Comparison of ENCODE assay signal across 14 cellular contexts in genomic region chr10:35079763-35080162, GRCh38. TPM values are rescaled to one million over a fixed set of nuclear protein-coding genes. Genes with fewer than 3 reads are reported as not detected.
DNase-seq lines count a peak whose midpoint lies in the region; ATAC-seq and TF ChIP-seq lines count a peak whose summit lies in the region.
"Had no signal": no experiment of that assay in that cellular context is flagged by ENCODE, and none has a peak within 500 bp of the region (broad histone marks: within the 10 kb centered on the region; RNA-seq: fewer than 3 reads in every experiment).

No MANE protein-coding gene starts in this region.

- H3K9me3 ChIP-seq in mesodermal cell (ENCODE audit: control insufficient read depth, low read length) (peaks cover 4% of the 10 kb centered on the region), vagina (no peaks in the 10 kb centered on the region)

- no peak for TF ChIP-seq POLR2A in vagina (IDR thresholded peaks at IDR 0.05)

- DNase-seq in AG20443 (ENCODE audit: low spot score), result peak; percentile 75
- peak; percentile 38 for DNase-seq in NCI-H460 (ENCODE audit: extremely low read depth, low read depth)
- no peak for DNase-seq in epithelial cell of prostate (ENCODE audit: low read depth, low spot score)
- no peak for DNase-seq in NCI-H2081 (lab: John Stamatoyannopoulos, UW)
- no peak for DNase-seq in vagina (ENCODE audit: extremely low spot score in 2 of 2)
- DNase-seq: CD4-positive, alpha-beta T cell; cerebellar nuclear complex; heart left ventricle; NCI-H187 treated with DMSO at 0.1 percent for 48 hours had no signal

- intact Hi-C loops in vagina (cut with DNase I), result no loop called here

- H3K27ac ChIP-seq in epithelial cell of prostate, result peak overlapping the region; percentile 67
- H3K27ac ChIP-seq in mesodermal cell (ENCODE audit: low read depth, low read length, severe bottlenecking), result peak overlapping the region; percentile 46
- no peak overlapping the region for H3K27ac ChIP-seq in vagina
- H3K27ac ChIP-seq: heart left ventricle, skin epidermis had no signal

- H3K4me1 ChIP-seq in mesodermal cell (ENCODE audit: control insufficient read depth, insufficient read depth, low read length, poor library complexity, severe bottlenecking) (peaks cover 7% of the 10 kb centered on the region), vagina (no peaks in the 10 kb centered on the region)

- H3K36me3 ChIP-seq in mesodermal cell (ENCODE audit: control insufficient read depth, insufficient read depth, low read length), result peaks cover 19% of the 10 kb centered on the region
- H3K36me3 ChIP-seq in vagina, result no peaks in the 10 kb centered on the region

- 100% methylated on average over 1 of the region's 3 CpGs; no CpG with 5 or more reads in 1 of the 2 experiments for WGBS in mesodermal cell (ENCODE audit: insufficient coverage in 2 of 2), 2 experiments

- H3K4me3 ChIP-seq in mesodermal cell (ENCODE audit: extremely low read depth, insufficient read depth, low read length, poor library complexity, severe bottlenecking) (no peak overlapping the region), vagina (no peak overlapping the region)
- H3K4me3 ChIP-seq: heart left ventricle, skin epidermis had no signal

- ATAC-seq in GM19397 (IDR thresholded peaks at IDR 0.05; ENCODE audit: unreplicated experiment) (no peak), GM19351 (IDR thresholded peaks at IDR 0.05; ENCODE audit: unreplicated experiment) (no peak)
- ATAC-seq: heart left ventricle, WTC11 had no signal

- TF ChIP-seq CTCF in vagina (IDR thresholded peaks at IDR 0.05), result no peak

- H3K27me3 ChIP-seq in vagina, result no peaks in the 10 kb centered on the region
- H3K27me3 ChIP-seq: heart left ventricle had no signal

RNA-seq across cellular contexts. Expression of gene CUL2, which starts 10.4 kb away (rescaled TPM):
- total RNA-seq in NCI-H460 (2014; rRNA removed; shearing (Covaris generic)), result 15.9 and 23.2 TPM in 2 replicates
- 10.9 and 11.7 TPM in 2 replicates for polyA plus RNA-seq in NCI-H460 (2014; cell fraction: nucleus; rRNA removed)
- polyA plus RNA-seq in mesodermal cell (2013, experiment 1 of 2), result 49.9 TPM
- polyA plus RNA-seq in mesodermal cell (2013, experiment 2 of 2), result 61.5 TPM
- total RNA-seq in vagina, result 18.7 TPM

RNA-seq across cellular contexts. Expression of gene CREM, which starts 46.9 kb away (rescaled TPM):
- total RNA-seq in NCI-H460 (2014; rRNA removed; shearing (Covaris generic)), result 240 and 246 TPM in 2 replicates
- polyA plus RNA-seq in NCI-H460 (2014; cell fraction: nucleus; rRNA removed), result 196 and 214 TPM in 2 replicates
- polyA plus RNA-seq in mesodermal cell (2013, experiment 1 of 2), result 87.1 TPM
- polyA plus RNA-seq in mesodermal cell (2013, experiment 2 of 2), result 77.6 TPM
- total RNA-seq in vagina, result 32.9 TPM

Comparison
In these comparisons a context has a peak if more than half of its experiments do, and no peak if none do; other contexts are left out.
1. DNase-seq: peak in AG20443 (single experiment) and NCI-H460 (single experiment); none in epithelial cell of prostate (single experiment), NCI-H2081 (0 of 2) and vagina (0 of 2).